In genomic region chr15:89774492-89774891, GRCh38 we compare ENCODE assay signal across 27 cellular contexts. TPM values are rescaled to one million over a fixed set of nuclear protein-coding genes. Genes with fewer than 3 reads are reported as not detected.
"Had no signal": no experiment of that assay in that cellular context is flagged by ENCODE, and none has a peak within 500 bp of the region (broad histone marks: within the 10 kb centered on the region; RNA-seq: fewer than 3 reads in every experiment).

No MANE protein-coding gene starts in this region.

- H3K4me2 ChIP-seq: hepatocyte had no signal

- ATAC-seq: natural killer cell treated with Interleukin-12 subunit alpha and Interleukin-12 subunit beta and Interleukin-15 and Interleukin-18, amount 100 ng/mL, for 72 hours; right lobe of liver; stimulated activated naive B cell treated with anti-CD40 and anti-IgM and Interleukin-4, amounts not matched to agents 10 μg/mL and 1 μg/mL and 100 μg/mL, for 72 hours; WTC11 had no signal

- FAIRE-seq: frontal cortex had no signal

- H3K27me3 ChIP-seq: hepatocyte, ovary, right lobe of liver, testis, upper lobe of left lung had no signal

- H3K4me3 ChIP-seq: hepatocyte, ovary, right lobe of liver, skin epidermis, testis, upper lobe of left lung had no signal

- H3K36me3 ChIP-seq: neutrophil, ovary, right lobe of liver, upper lobe of left lung had no signal

- H3K9me3 ChIP-seq: neutrophil, ovary, right lobe of liver, testis, upper lobe of left lung had no signal

- DNase-seq: activated CD4-positive, alpha-beta T cell treated with anti-CD3 and anti-CD28 coated beads, Interleukin-2, amount 50 U/mL, for 4 hours; activated CD8-positive, alpha-beta memory T cell treated with anti-CD3 and anti-CD28 coated beads for 24 hours; activated CD8-positive, alpha-beta memory T cell treated with anti-CD3 and anti-CD28 coated beads, Interleukin-2, amount 50 U/mL, for 4 hours; activated naive CD4-positive, alpha-beta T cell; activated naive CD8-positive, alpha-beta T cell treated with anti-CD3 and anti-CD28 coated beads, Interleukin-2, amount 10 ng/mL, durations not matched to agents 7 days and 5 days; activated T-cell treated with anti-CD3 and anti-CD28 coated beads, Interleukin-2, amount 50 U/mL, for 24 hours; amniotic stem cell; cerebellar nuclear complex; cortex of kidney; endodermal cell; glutamatergic neuron; ovary; right lobe of liver; stimulated activated CD4-positive, alpha-beta T cell treated with anti-CD3 and anti-CD28 coated beads, Interleukin-2, amount 100 ng/mL, for 48 hours; stimulated activated CD8-positive, alpha-beta memory T cell treated with anti-CD3 and anti-CD28 coated beads, Interleukin-4, amount 100 ng/mL, for 48 hours; stimulated activated naive B cell treated with anti-CD40 and anti-IgM and Interleukin-4, amounts not matched to agents 10 μg/mL and 1 μg/mL and 100 μg/mL, for 72 hours; T-helper 9 cell; testis; upper lobe of left lung had no signal

- H3K27ac ChIP-seq: hepatocyte, neutrophil, ovary, right lobe of liver, testis, upper lobe of left lung had no signal

- H2AFZ ChIP-seq: hepatocyte had no signal

- H3K79me2 ChIP-seq: hepatocyte had no signal

RNA-seq across cellular contexts. Expression of gene MESP2, which starts 1.6 kb away (rescaled TPM):
- total RNA-seq: activated naive CD8-positive, alpha-beta T cell treated with anti-CD3 and anti-CD28 coated beads, Interleukin-2, amount 10 ng/mL, durations not matched to agents 7 days and 5 days; frontal cortex; liver; natural killer cell treated with Interleukin-12 subunit alpha and Interleukin-12 subunit beta and Interleukin-15 and Interleukin-18, amount 100 ng/mL, for 72 hours; ovary; T-helper 1 cell treated with Interleukin-12 subunit alpha and Interleukin-12 subunit beta and Interleukin-4 antibody, amounts not matched to agents 30 ng/mL and 1 ng/mL, for 36 hours had no signal
- polyA plus RNA-seq: hepatocyte had no signal
